ENCODE assay signal across 34 cellular contexts in the genomic region with DNA sequence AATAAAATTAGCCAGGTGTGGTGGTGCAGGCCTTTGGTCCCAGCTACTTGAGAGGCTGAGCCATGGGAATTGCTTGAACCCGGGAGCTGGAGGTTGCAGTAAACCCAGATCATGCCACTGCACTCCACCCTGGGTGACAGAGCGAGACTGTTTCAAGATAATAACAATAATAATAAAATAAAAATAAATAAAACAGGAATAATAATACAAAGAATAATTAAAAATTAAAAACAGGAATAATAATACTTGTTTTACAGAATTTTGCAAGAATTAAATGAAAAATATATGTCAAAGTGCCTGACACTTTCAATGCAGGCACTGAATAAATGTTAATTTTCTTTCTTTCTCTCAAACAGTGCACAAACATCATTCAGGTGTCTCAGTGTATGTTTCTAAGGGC.
"Had no signal": no experiment of that assay in that cellular context is flagged by ENCODE, and none has a peak within 500 bp of the region (broad histone marks: within the 10 kb centered on the region; RNA-seq: fewer than 3 reads in every experiment).

No MANE protein-coding gene starts in this region.

- H3K4me3 ChIP-seq: MG63 had no signal

- H3K27ac ChIP-seq: KMS-11 had no signal

- H3K9me3 ChIP-seq: MG63 had no signal

- H3K27me3 ChIP-seq: MG63 had no signal

- H3K36me3 ChIP-seq: MG63 had no signal

- DNase-seq: Karpas-422, Kasumi-1, KG1, MG63, MM.1S, MV-4-11, NCI-H1048, NCI-H1092, NCI-H1092 treated with DMSO at 0.1 percent for 48 hours, NCI-H1105, NCI-H1105 treated with DMSO at 0.1 percent for 48 hours, NCI-H1417, NCI-H1417 treated with DMSO at 0.1 percent for 48 hours, NCI-H1436, NCI-H1436 treated with DMSO at 0.1 percent for 48 hours, NCI-H146, NCI-H1694, NCI-H1694 treated with DMSO at 0.1 percent for 48 hours, NCI-H187, NCI-H187 treated with DMSO at 0.1 percent for 48 hours, NCI-H1930, NCI-H2029, NCI-H2029 treated with DMSO at 0.1 percent for 48 hours, NCI-H2081, NCI-H2081 treated with DMSO at 0.1 percent for 48 hours, NCI-H2107, NCI-H2171, NCI-H2171 treated with DMSO at 0.1 percent for 48 hours, NCI-H2227 treated with DMSO at 0.1 percent for 48 hours, NCI-H226, NCI-H345, NCI-H446, NCI-H446 treated with DMSO at 0.1 percent for 48 hours had no signal
